ENCODE assay signal across 14 cellular contexts in genomic region chr9:92971121-92971520, GRCh38. TPM values are rescaled to one million over a fixed set of nuclear protein-coding genes. Genes with fewer than 3 reads are reported as not detected.
A peak's percentile ranks its signal among the peaks of the same experiment; 100 is the strongest.
DNase-seq lines count a peak whose midpoint lies in the region; ATAC-seq and TF ChIP-seq lines count a peak whose summit lies in the region.
"Had no signal": no experiment of that assay in that cellular context is flagged by ENCODE, and none has a peak within 500 bp of the region (broad histone marks: within the 10 kb centered on the region; RNA-seq: fewer than 3 reads in every experiment).

No MANE protein-coding gene starts in this region.

- peak; percentile 36 for DNase-seq in right atrium auricular region (ENCODE audit: low spot score)
- DNase-seq in Right ventricle myocardium inferior (ENCODE audit: missing footprints) = no peak
- no peak for DNase-seq in activated CD8-positive, alpha-beta memory T cell treated with anti-CD3 and anti-CD28 coated beads, Interleukin-2, amount 10 ng/mL, durations not matched to agents 7 days and 5 days
- DNase-seq in lower lobe of right lung = no peak
- peak; percentile 7 for DNase-seq in upper lobe of right lung
- DNase-seq in activated CD4-positive, CD25-positive, alpha-beta regulatory T cell (lab: John Stamatoyannopoulos, UW) = no peak
- DNase-seq in NCI-H1694 treated with DMSO at 0.1 percent for 48 hours (lab: John Stamatoyannopoulos, UW) = no peak
- DNase-seq: AML-193; effector CD8-positive, alpha-beta T cell; HCEC 1CT; MV-4-11; psoas muscle had no signal

- peaks cover 39% of the 10 kb centered on the region for H3K36me3 Mint-ChIP-seq in activated CD8-positive, alpha-beta memory T cell treated with anti-CD3 and anti-CD28 coated beads, Interleukin-2, amount 10 ng/mL, durations not matched to agents 7 days and 5 days

- TF ChIP-seq CTCF in right atrium auricular region (IDR thresholded peaks at IDR 0.05) = no peak
- TF ChIP-seq CTCF in lower lobe of right lung (IDR thresholded peaks at IDR 0.05) = no peak
- TF ChIP-seq CTCF in upper lobe of right lung (IDR thresholded peaks at IDR 0.05) = no peak

- H3K27ac Mint-ChIP-seq in activated CD8-positive, alpha-beta memory T cell treated with anti-CD3 and anti-CD28 coated beads, Interleukin-2, amount 10 ng/mL, durations not matched to agents 7 days and 5 days = peak overlapping the region; percentile 73

- H3K4me1 ChIP-seq in right atrium auricular region = no peaks in the 10 kb centered on the region
- peaks cover 40% of the 10 kb centered on the region for H3K4me1 ChIP-seq in lower lobe of right lung
- H3K4me1 ChIP-seq in upper lobe of right lung = peaks cover 41% of the 10 kb centered on the region
- H3K4me1 ChIP-seq: foreskin keratinocyte, psoas muscle had no signal

- H3K4me3 ChIP-seq in right atrium auricular region (no peak overlapping the region), lower lobe of right lung (no peak overlapping the region), upper lobe of right lung (no peak overlapping the region)
- H3K4me3 ChIP-seq: psoas muscle had no signal

- intact Hi-C loops in Right ventricle myocardium inferior (cut with DNase I) (no loop called here), lower lobe of right lung (cut with DNase I) (no loop called here), upper lobe of right lung (cut with DNase I) (no loop called here)

- no peaks in the 10 kb centered on the region for H3K27me3 Mint-ChIP-seq in activated CD8-positive, alpha-beta memory T cell treated with anti-CD3 and anti-CD28 coated beads, Interleukin-2, amount 10 ng/mL, durations not matched to agents 7 days and 5 days

- H3K4me3 Mint-ChIP-seq in activated CD8-positive, alpha-beta memory T cell treated with anti-CD3 and anti-CD28 coated beads, Interleukin-2, amount 10 ng/mL, durations not matched to agents 7 days and 5 days = peak overlapping the region; percentile 32

- H3K9me3 ChIP-seq in right atrium auricular region = no peaks in the 10 kb centered on the region
- H3K9me3 ChIP-seq in lower lobe of right lung = no peaks in the 10 kb centered on the region
- no peaks in the 10 kb centered on the region for H3K9me3 ChIP-seq in upper lobe of right lung
- H3K9me3 ChIP-seq: psoas muscle had no signal

- H3K27me3 ChIP-seq in right atrium auricular region (no peaks in the 10 kb centered on the region), lower lobe of right lung (ENCODE audit: low read depth) (no peaks in the 10 kb centered on the region), upper lobe of right lung (no peaks in the 10 kb centered on the region)
- H3K27me3 ChIP-seq: foreskin keratinocyte had no signal

- no peaks in the 10 kb centered on the region for H3K9me3 Mint-ChIP-seq in activated CD8-positive, alpha-beta memory T cell treated with anti-CD3 and anti-CD28 coated beads, Interleukin-2, amount 10 ng/mL, durations not matched to agents 7 days and 5 days (ENCODE audit: low read depth)

- H3K4me1 Mint-ChIP-seq in activated CD8-positive, alpha-beta memory T cell treated with anti-CD3 and anti-CD28 coated beads, Interleukin-2, amount 10 ng/mL, durations not matched to agents 7 days and 5 days = peaks cover 84% of the 10 kb centered on the region

- H3K36me3 ChIP-seq in right atrium auricular region = no peaks in the 10 kb centered on the region
- H3K36me3 ChIP-seq in lower lobe of right lung = peaks cover 5% of the 10 kb centered on the region
- H3K36me3 ChIP-seq in upper lobe of right lung = peaks cover 3% of the 10 kb centered on the region

- ATAC-seq in Right ventricle myocardium inferior (no peak), lower lobe of right lung (no peak), upper lobe of right lung (no peak), HG02885 (IDR thresholded peaks at IDR 0.05; ENCODE audit: poor library complexity, unreplicated experiment) (no peak)
- ATAC-seq in activated CD8-positive, alpha-beta memory T cell treated with anti-CD3 and anti-CD28 coated beads, Interleukin-2, amount 10 ng/mL, durations not matched to agents 7 days and 5 days = no peak
- ATAC-seq: psoas muscle had no signal

- H3K27ac ChIP-seq in right atrium auricular region (no peak overlapping the region), lower lobe of right lung (peak overlapping the region; percentile 64), upper lobe of right lung (peak overlapping the region; percentile 58)
- H3K27ac ChIP-seq: foreskin keratinocyte, psoas muscle had no signal

- CTCF ChIA-PET in activated CD8-positive, alpha-beta memory T cell treated with anti-CD3 and anti-CD28 coated beads, Interleukin-2, amount 10 ng/mL, durations not matched to agents 7 days and 5 days (lab: Charles Lee) = interaction anchor here (0.6 kb wide), 1 partner anchor 121 kb away, joined by 3 read pairs; no protein-coding TSS in a partner anchor

RNA-seq across cellular contexts. Expression of gene FGD3, which starts 23.8 kb away (rescaled TPM):
- total RNA-seq in right atrium auricular region = 1 to 10 TPM; 2.2 to 3.3 TPM
- 3.0 TPM for total RNA-seq in Right ventricle myocardium inferior
- total RNA-seq in activated CD8-positive, alpha-beta memory T cell treated with anti-CD3 and anti-CD28 coated beads, Interleukin-2, amount 10 ng/mL, durations not matched to agents 7 days and 5 days = 10 to 100 TPM; 72.1 to 91.2 TPM
- 23.9 TPM for total RNA-seq in lower lobe of right lung
- total RNA-seq in upper lobe of right lung = 21.6 TPM

Comparison
In these comparisons a context has a peak if more than half of its experiments do, and no peak if none do; other contexts are left out.
1. DNase-seq: peak in right atrium auricular region (single experiment) and upper lobe of right lung (single experiment); none in Right ventricle myocardium inferior (single experiment), activated CD8-positive, alpha-beta memory T cell treated with anti-CD3 and anti-CD28 coated beads, Interleukin-2, amount 10 ng/mL, durations not matched to agents 7 days and 5 days (single experiment), lower lobe of right lung (single experiment), activated CD4-positive, CD25-positive, alpha-beta regulatory T cell (0 of 4) and NCI-H1694 treated with DMSO at 0.1 percent for 48 hours (single experiment).
2. H3K27ac ChIP-seq: peak in lower lobe of right lung (single experiment) and upper lobe of right lung (single experiment); none in right atrium auricular region (0 of 2).